In genomic region chr13:94656766-94657165, GRCh38 we compare ENCODE assay signal across 9 cellular contexts. TPM values are rescaled to one million over a fixed set of nuclear protein-coding genes. Genes with fewer than 3 reads are reported as not detected.
DNase-seq lines count a peak whose midpoint lies in the region; ATAC-seq, FAIRE-seq and TF ChIP-seq lines count a peak whose summit lies in the region.
"Had no signal": no experiment of that assay in that cellular context is flagged by ENCODE, and none has a peak within 500 bp of the region (broad histone marks: within the 10 kb centered on the region; RNA-seq: fewer than 3 reads in every experiment).

No MANE protein-coding gene starts in this region.

- H3K4me1 Mint-ChIP-seq in natural killer cell treated with Interleukin-12 subunit alpha and Interleukin-12 subunit beta and Interleukin-15 and Interleukin-18, amount 100 ng/mL, for 72 hours (ENCODE audit: low read depth in 2 of 2), result peaks cover 0 to 3% of the 10 kb centered on the region in 2 donors

- H3K36me3 Mint-ChIP-seq in natural killer cell treated with Interleukin-12 subunit alpha and Interleukin-12 subunit beta and Interleukin-15 and Interleukin-18, amount 100 ng/mL, for 72 hours, result no peaks in the 10 kb centered on the region

- H3K4me3 ChIP-seq in bronchial epithelial cell (ENCODE audit: low read depth, low read length), result no peak overlapping the region
- H3K4me3 ChIP-seq: cardiac muscle cell had no signal

- no peaks in the 10 kb centered on the region for H3K36me3 ChIP-seq in bronchial epithelial cell (ENCODE audit: control insufficient read depth, insufficient read depth, low read length)
- H3K36me3 ChIP-seq: cardiac muscle cell had no signal

- no peak for TF ChIP-seq CTCF in bronchial epithelial cell (IDR thresholded peaks at IDR 0.05; ENCODE audit: insufficient read depth, low read length, severe bottlenecking)

- no peaks in the 10 kb centered on the region for H3K9me3 Mint-ChIP-seq in natural killer cell treated with Interleukin-12 subunit alpha and Interleukin-12 subunit beta and Interleukin-15 and Interleukin-18, amount 100 ng/mL, for 72 hours

- DNase-seq in AG08396 (ENCODE audit: low spot score), result peak; percentile 70
- DNase-seq in bronchial epithelial cell (ENCODE audit: low read depth), result peak; percentile 91
- no peak for DNase-seq in NCI-H1105 (lab: John Stamatoyannopoulos, UW)
- DNase-seq in natural killer cell treated with Interleukin-12 subunit alpha and Interleukin-12 subunit beta and Interleukin-15 and Interleukin-18, amount 100 ng/mL, for 72 hours (ENCODE audit: low spot score), result no peak
- DNase-seq in NCI-H2227 treated with DMSO at 0.1 percent for 48 hours (lab: John Stamatoyannopoulos, UW), result no peak
- no peak for DNase-seq in NK-92 treated with Interleukin-12 subunit alpha and Interleukin-12 subunit beta, amount 100 ng/mL, for 24 hours (lab: John Stamatoyannopoulos, UW)

- no peak for FAIRE-seq in bronchial epithelial cell (lab: Jason Lieb, UNC)

- no peaks in the 10 kb centered on the region for H3K27me3 ChIP-seq in bronchial epithelial cell (ENCODE audit: control insufficient read depth, insufficient read depth, low read length)

- ATAC-seq in GM19397 (IDR thresholded peaks at IDR 0.05; ENCODE audit: unreplicated experiment), result peak; percentile 65
- peak; percentile 94 for ATAC-seq in HG03439 (IDR thresholded peaks at IDR 0.05; ENCODE audit: unreplicated experiment)
- no peak for ATAC-seq in natural killer cell treated with Interleukin-12 subunit alpha and Interleukin-12 subunit beta and Interleukin-15 and Interleukin-18, amount 100 ng/mL, for 72 hours

- H3K27me3 Mint-ChIP-seq in natural killer cell treated with Interleukin-12 subunit alpha and Interleukin-12 subunit beta and Interleukin-15 and Interleukin-18, amount 100 ng/mL, for 72 hours, result peaks cover 23 to 33% of the 10 kb centered on the region in 2 donors

- H3K4me3 Mint-ChIP-seq in natural killer cell treated with Interleukin-12 subunit alpha and Interleukin-12 subunit beta and Interleukin-15 and Interleukin-18, amount 100 ng/mL, for 72 hours, result no peak overlapping the region

- H3K27ac Mint-ChIP-seq in natural killer cell treated with Interleukin-12 subunit alpha and Interleukin-12 subunit beta and Interleukin-15 and Interleukin-18, amount 100 ng/mL, for 72 hours, result no peak overlapping the region

RNA-seq across cellular contexts. Expression of gene GPR180, which starts 55.1 kb away (rescaled TPM):
- 8.8 and 12.4 TPM in 2 replicates for total RNA-seq in bronchial epithelial cell
- 1 to 10 TPM; 7.1 to 7.8 TPM for total RNA-seq in natural killer cell treated with Interleukin-12 subunit alpha and Interleukin-12 subunit beta and Interleukin-15 and Interleukin-18, amount 100 ng/mL, for 72 hours

RNA-seq across cellular contexts. Expression of gene SOX21, which starts 55.6 kb away (rescaled TPM):
- total RNA-seq in bronchial epithelial cell, result 1.1 and 3.1 TPM in 2 replicates
- not detected for total RNA-seq in natural killer cell treated with Interleukin-12 subunit alpha and Interleukin-12 subunit beta and Interleukin-15 and Interleukin-18, amount 100 ng/mL, for 72 hours
- total RNA-seq: cardiac muscle cell had no signal

Comparison
In these comparisons a context has a peak if more than half of its experiments do, and no peak if none do; other contexts are left out.
1. DNase-seq: peak in AG08396 (single experiment) and bronchial epithelial cell (single experiment); none in NCI-H1105 (single experiment), natural killer cell treated with Interleukin-12 subunit alpha and Interleukin-12 subunit beta and Interleukin-15 and Interleukin-18, amount 100 ng/mL, for 72 hours (single experiment), NCI-H2227 treated with DMSO at 0.1 percent for 48 hours (single experiment) and NK-92 treated with Interleukin-12 subunit alpha and Interleukin-12 subunit beta, amount 100 ng/mL, for 24 hours (single experiment).
2. ATAC-seq: peak in GM19397 (single experiment) and HG03439 (single experiment); none in natural killer cell treated with Interleukin-12 subunit alpha and Interleukin-12 subunit beta and Interleukin-15 and Interleukin-18, amount 100 ng/mL, for 72 hours (0 of 2).